In the genomic region with DNA sequence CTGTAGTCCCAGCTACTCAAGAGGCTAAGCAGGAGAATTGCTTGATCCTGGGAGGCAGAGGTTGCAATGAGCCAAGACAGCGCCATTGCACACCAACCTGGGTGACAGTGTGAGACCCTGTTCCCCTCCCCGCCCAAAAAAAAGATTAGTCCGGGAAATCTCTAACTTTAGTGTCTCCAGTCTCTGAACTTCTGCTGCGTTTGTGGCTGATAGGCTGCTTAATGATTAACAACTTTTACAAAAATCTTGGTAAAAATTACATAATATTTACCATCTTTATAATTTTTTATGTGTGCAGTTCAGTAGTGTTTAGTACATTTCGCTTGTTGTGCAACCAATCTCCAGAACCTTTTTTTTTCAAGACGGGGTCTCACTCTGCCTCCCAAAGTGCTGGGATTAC, we compare ENCODE assay signal across 32 cellular contexts.
"Had no signal": no experiment of that assay in that cellular context is flagged by ENCODE, and none has a peak within 500 bp of the region (broad histone marks: within the 10 kb centered on the region; RNA-seq: fewer than 3 reads in every experiment).

No MANE protein-coding gene starts in this region.

- H3K27me3 ChIP-seq: breast epithelium, colonic mucosa, esophagus squamous epithelium, gastroesophageal sphincter, heart right ventricle had no signal

- H3K4me3 Mint-ChIP-seq: activated CD4-positive, alpha-beta memory T cell treated with anti-CD3 and anti-CD28 coated beads, Interleukin-2, amount 10 ng/mL, durations not matched to agents 7 days and 5 days; activated CD4-positive, alpha-beta T cell treated with anti-CD3 and anti-CD28 coated beads for 36 hours; activated CD4-positive, alpha-beta T cell treated with anti-CD3 and anti-CD28 coated beads, Interleukin-2, amount 10 ng/mL, durations not matched to agents 24 days and 14 days; activated naive CD8-positive, alpha-beta T cell; activated T-cell treated with anti-CD3 and anti-CD28 coated beads, Interleukin-2, amount 50 U/mL, for 4 hours; activated T-helper 17 cell treated with anti-CD3 and anti-CD28 coated beads, Interleukin-2, amount 50 U/mL, for 72 hours; brain; T-cell; T-helper 1 cell treated with Interleukin-12 subunit alpha and Interleukin-12 subunit beta and Interleukin-4 antibody, amounts not matched to agents 30 μg/mL and 1 μg/mL, for 36 hours; T-helper 2 cell treated with Interferon-gamma antibody and Interleukin-4, amounts not matched to agents 5 μg/mL and 100 μg/mL, for 36 hours had no signal

- H3K27ac ChIP-seq: breast epithelium, cardiac muscle cell, colonic mucosa, epithelial cell of prostate, esophagus squamous epithelium, gastroesophageal sphincter, WERI-Rb-1 had no signal

- H3K4me3 ChIP-seq: breast epithelium, cardiac muscle cell, colonic mucosa, esophagus squamous epithelium, gastroesophageal sphincter, heart right ventricle had no signal

- H3K36me3 Mint-ChIP-seq: brain, T-cell had no signal

- H3K27ac Mint-ChIP-seq: activated CD4-positive, alpha-beta memory T cell treated with anti-CD3 and anti-CD28 coated beads, Interleukin-2, amount 10 ng/mL, durations not matched to agents 7 days and 5 days; activated CD4-positive, alpha-beta T cell treated with anti-CD3 and anti-CD28 coated beads for 36 hours; activated CD4-positive, alpha-beta T cell treated with anti-CD3 and anti-CD28 coated beads, Interleukin-2, amount 10 ng/mL, durations not matched to agents 24 days and 14 days; activated naive CD8-positive, alpha-beta T cell; activated T-helper 17 cell treated with anti-CD3 and anti-CD28 coated beads, Interleukin-2, amount 50 U/mL, for 72 hours; brain; T-cell; T-helper 1 cell treated with Interleukin-12 subunit alpha and Interleukin-12 subunit beta and Interleukin-4 antibody, amounts not matched to agents 30 μg/mL and 1 μg/mL, for 36 hours; T-helper 2 cell treated with Interferon-gamma antibody and Interleukin-4, amounts not matched to agents 5 μg/mL and 100 μg/mL, for 36 hours had no signal

- H3K9me3 ChIP-seq: breast epithelium, colonic mucosa, esophagus squamous epithelium, gastroesophageal sphincter, heart right ventricle had no signal

- H3K9me3 Mint-ChIP-seq: activated CD4-positive, alpha-beta memory T cell treated with anti-CD3 and anti-CD28 coated beads, Interleukin-2, amount 10 ng/mL, durations not matched to agents 7 days and 5 days; activated CD4-positive, alpha-beta T cell treated with anti-CD3 and anti-CD28 coated beads, Interleukin-2, amount 10 ng/mL, durations not matched to agents 24 days and 14 days; activated T-cell treated with anti-CD3 and anti-CD28 coated beads, Interleukin-2, amount 50 U/mL, for 4 hours; activated T-helper 17 cell treated with anti-CD3 and anti-CD28 coated beads, Interleukin-2, amount 50 U/mL, for 72 hours; T-cell; T-helper 1 cell treated with Interleukin-12 subunit alpha and Interleukin-12 subunit beta and Interleukin-4 antibody, amounts not matched to agents 30 μg/mL and 1 μg/mL, for 36 hours; T-helper 2 cell treated with Interferon-gamma antibody and Interleukin-4, amounts not matched to agents 5 μg/mL and 100 μg/mL, for 36 hours had no signal

- ATAC-seq: activated CD4-positive, alpha-beta T cell treated with anti-CD3 and anti-CD28 coated beads for 36 hours; activated T-cell treated with anti-CD3 and anti-CD28 coated beads, Interleukin-2, amount 50 U/mL, for 4 hours; activated T-helper 17 cell treated with anti-CD3 and anti-CD28 coated beads, Interleukin-2, amount 50 U/mL, for 72 hours; gastroesophageal sphincter; heart right ventricle; T-cell had no signal

- DNase-seq: activated CD4-positive, alpha-beta memory T cell treated with anti-CD3 and anti-CD28 coated beads, Interleukin-2, amount 10 ng/mL, durations not matched to agents 7 days and 5 days; activated CD4-positive, alpha-beta T cell treated with anti-CD3 and anti-CD28 coated beads for 36 hours; activated CD4-positive, alpha-beta T cell treated with anti-CD3 and anti-CD28 coated beads, Interleukin-2, amount 10 ng/mL, durations not matched to agents 24 days and 14 days; activated CD4-positive, alpha-beta T cell treated with anti-CD3 and anti-CD28 coated beads, Interleukin-2, amount 50 U/mL, for 4 hours; activated CD4-positive, CD25-positive, alpha-beta regulatory T cell; activated CD4-positive, CD25-positive, alpha-beta regulatory T cell treated with anti-CD3 and anti-CD28 coated beads, Interleukin-2, amount 50 U/mL, for 72 hours; activated effector memory CD4-positive, alpha-beta T cell treated with Interleukin-2 at 50 U/mL for 16 hours; activated gamma-delta T cell treated with Interleukin-2 at 50 U/mL for 16 hours; activated naive CD4-positive, alpha-beta T cell treated with anti-CD3 and anti-CD28 coated beads, Interleukin-2, amount 50 U/mL, for 16 hours; activated naive CD4-positive, alpha-beta T cell treated with Interleukin-2 at 50 U/mL for 16 hours; activated T-cell treated with anti-CD3 and anti-CD28 coated beads, Interleukin-2, amount 50 U/mL, for 4 hours; amniotic stem cell; anterior cingulate cortex; central memory CD4-positive, alpha-beta T cell; cerebellar nuclear complex; colonic mucosa; effector CD8-positive, alpha-beta T cell; esophagus squamous epithelium; foreskin melanocyte; heart right ventricle; T-cell; T1000; WERI-Rb-1 had no signal

- H3K36me3 ChIP-seq: breast epithelium, cardiac muscle cell, colonic mucosa, esophagus squamous epithelium, gastroesophageal sphincter, heart right ventricle, WERI-Rb-1 had no signal

- H3K4me1 ChIP-seq: breast epithelium, colonic mucosa had no signal

- H3K4me1 Mint-ChIP-seq: activated CD4-positive, alpha-beta T cell treated with anti-CD3 and anti-CD28 coated beads for 36 hours; activated T-helper 17 cell treated with anti-CD3 and anti-CD28 coated beads, Interleukin-2, amount 50 U/mL, for 72 hours; T-cell had no signal
